26 cellular contexts compared by ENCODE assay signal in the genomic region with DNA sequence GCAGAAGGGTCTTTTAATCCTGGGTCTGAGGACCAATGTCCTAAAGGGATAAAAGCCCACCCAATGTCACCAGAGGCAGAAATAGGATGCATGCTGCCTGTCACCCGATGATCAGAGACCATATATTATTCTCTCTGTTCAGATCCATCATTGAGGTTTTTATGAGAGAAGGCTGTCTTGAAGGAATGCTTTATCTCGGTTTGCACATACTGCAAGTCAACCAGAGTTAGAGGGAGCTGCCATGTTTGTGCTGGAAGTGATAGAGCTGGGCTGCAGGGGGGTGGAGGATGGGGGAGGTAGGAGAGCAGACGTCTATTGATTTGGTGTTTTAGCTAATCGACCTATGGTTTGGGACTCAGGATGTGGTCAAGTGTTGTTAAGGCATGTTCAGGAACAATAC.
DNase-seq lines count a peak whose midpoint lies in the region; ATAC-seq, FAIRE-seq and TF ChIP-seq lines count a peak whose summit lies in the region.
"Had no signal": no experiment of that assay in that cellular context is flagged by ENCODE, and none has a peak within 500 bp of the region (broad histone marks: within the 10 kb centered on the region; RNA-seq: fewer than 3 reads in every experiment).

No MANE protein-coding gene starts in this region.

- no peak overlapping the region for H3K9ac ChIP-seq in astrocyte (ENCODE audit: low read length)
- no peak overlapping the region for H3K9ac ChIP-seq in neural progenitor cell
- H3K9ac ChIP-seq in Karpas-422 (ENCODE audit: low read length), result no peak overlapping the region
- H3K9ac ChIP-seq: BLaER1 treated with 17β-estradiol and CSF1 and Interleukin-3, amounts not matched to agents 10 nM and 100 nM; GM23248 had no signal

- CTCF ChIA-PET in RWPE1 (lab: Yijun Ruan, JAX), result interaction anchor here (0.7 kb wide), 1 partner anchor 809 kb away, joined by 9 read pairs; no protein-coding TSS in a partner anchor

- intact Hi-C loops in activated T-helper 2 cell treated with anti-CD3 and anti-CD28 coated beads, Interferon-gamma antibody, Interleukin-2, Interleukin-4, amounts not matched to agents 10 μg/mL and 5 μg/mL and 100 μg/mL, durations not matched to agents 14 hours and 24 hours and 36 hours (cut with micrococcal nuclease), result no loop called here

- no peak overlapping the region for H3K4me2 ChIP-seq in GM23338
- H3K4me2 ChIP-seq in astrocyte (ENCODE audit: low read length), result no peak overlapping the region
- H3K4me2 ChIP-seq in neural progenitor cell, result no peak overlapping the region
- H3K4me2 ChIP-seq in Karpas-422 (ENCODE audit: low read depth, low read length, poor library complexity, severe bottlenecking), result no peak overlapping the region
- H3K4me2 ChIP-seq: A549; BLaER1 treated with 17β-estradiol and CSF1 and Interleukin-3, amounts not matched to agents 10 nM and 100 nM had no signal

- no peaks in the 10 kb centered on the region for H3K9me2 ChIP-seq in GM23338 (ENCODE audit: insufficient read depth)
- H3K9me2 ChIP-seq in Karpas-422 (replicated peaks; ENCODE audit: insufficient read depth, low read length), result no peaks in the 10 kb centered on the region

- no peaks in the 10 kb centered on the region; the same call in 1 of the 3 replicates for H3K4me1 Mint-ChIP-seq in GM23338
- peaks cover 17% of the 10 kb centered on the region for H3K4me1 Mint-ChIP-seq in astrocyte (ENCODE audit: low read depth, unreplicated experiment)
- H3K4me1 Mint-ChIP-seq in neural progenitor cell, result peaks cover 16% of the 10 kb centered on the region
- no peaks in the 10 kb centered on the region for H3K4me1 Mint-ChIP-seq in activated T-helper 2 cell treated with anti-CD3 and anti-CD28 coated beads, Interferon-gamma antibody, Interleukin-2, Interleukin-4, amounts not matched to agents 10 μg/mL and 5 μg/mL and 100 μg/mL, durations not matched to agents 14 hours and 24 hours and 36 hours (ENCODE audit: low read depth)
- H3K4me1 Mint-ChIP-seq: CD14-positive monocyte; CD8-positive, alpha-beta memory T cell had no signal

- no peaks in the 10 kb centered on the region for H3K27me3 Mint-ChIP-seq in GM23338 (ENCODE audit: insufficient read depth, low read depth, poor library complexity)
- H3K27me3 Mint-ChIP-seq in astrocyte (ENCODE audit: low read depth, unreplicated experiment), result peaks cover 4% of the 10 kb centered on the region
- no peaks in the 10 kb centered on the region for H3K27me3 Mint-ChIP-seq in neural progenitor cell (ENCODE audit: insufficient read depth, low read depth)
- H3K27me3 Mint-ChIP-seq in activated T-helper 2 cell treated with anti-CD3 and anti-CD28 coated beads, Interferon-gamma antibody, Interleukin-2, Interleukin-4, amounts not matched to agents 10 μg/mL and 5 μg/mL and 100 μg/mL, durations not matched to agents 14 hours and 24 hours and 36 hours (ENCODE audit: low read depth), result peaks cover 6% of the 10 kb centered on the region

- H3K36me3 Mint-ChIP-seq in GM23338 (ENCODE audit: low read depth), result no peaks in the 10 kb centered on the region
- H3K36me3 Mint-ChIP-seq in astrocyte (ENCODE audit: low read depth, unreplicated experiment), result no peaks in the 10 kb centered on the region
- H3K36me3 Mint-ChIP-seq in neural progenitor cell, result no peaks in the 10 kb centered on the region
- H3K36me3 Mint-ChIP-seq in activated T-helper 2 cell treated with anti-CD3 and anti-CD28 coated beads, Interferon-gamma antibody, Interleukin-2, Interleukin-4, amounts not matched to agents 10 μg/mL and 5 μg/mL and 100 μg/mL, durations not matched to agents 14 hours and 24 hours and 36 hours (ENCODE audit: low read depth), result no peaks in the 10 kb centered on the region
- H3K36me3 Mint-ChIP-seq: CD14-positive monocyte; CD8-positive, alpha-beta memory T cell had no signal

- H2AFZ ChIP-seq in GM23338, result peak overlapping the region; percentile 8; the same call in 1 of the 2 replicates
- H2AFZ ChIP-seq in astrocyte (ENCODE audit: low read depth, low read length), result no peak overlapping the region
- H2AFZ ChIP-seq in neural progenitor cell (replicated peaks), result peak overlapping the region; percentile 21
- H2AFZ ChIP-seq in Karpas-422 (ENCODE audit: low read length), result no peak overlapping the region
- H2AFZ ChIP-seq: GM23248 had no signal

- H4K20me1 ChIP-seq in GM23338 (replicated peaks; ENCODE audit: insufficient read depth) (no peaks in the 10 kb centered on the region), astrocyte (ENCODE audit: insufficient read depth, low read length) (no peaks in the 10 kb centered on the region), neural progenitor cell (ENCODE audit: low read depth) (no peaks in the 10 kb centered on the region), Karpas-422 (ENCODE audit: insufficient read depth, low read depth, low read length) (no peaks in the 10 kb centered on the region)
- H4K20me1 ChIP-seq: BLaER1 treated with 17β-estradiol and CSF1 and Interleukin-3, amounts not matched to agents 10 nM and 100 nM had no signal

- no peaks in the 10 kb centered on the region for H3K36me3 ChIP-seq in GM23338 (ENCODE audit: insufficient read depth)
- no peaks in the 10 kb centered on the region for H3K36me3 ChIP-seq in astrocyte (ENCODE audit: insufficient read depth, low read length)
- H3K36me3 ChIP-seq in neural progenitor cell, result no peaks in the 10 kb centered on the region
- H3K36me3 ChIP-seq in Karpas-422 (ENCODE audit: insufficient read depth, low read length), result no peaks in the 10 kb centered on the region
- H3K36me3 ChIP-seq: BE2C; BLaER1 treated with 17β-estradiol and CSF1 and Interleukin-3, amounts not matched to agents 10 nM and 100 nM had no signal

- no peaks in the 10 kb centered on the region for H3K79me2 ChIP-seq in GM23338 (replicated peaks; ENCODE audit: insufficient read depth)
- H3K79me2 ChIP-seq in astrocyte (ENCODE audit: insufficient read depth, low read length), result no peaks in the 10 kb centered on the region
- H3K79me2 ChIP-seq in neural progenitor cell (ENCODE audit: low read depth), result no peaks in the 10 kb centered on the region
- H3K79me2 ChIP-seq in Karpas-422 (ENCODE audit: low read length), result no peaks in the 10 kb centered on the region

- H3K27me3 ChIP-seq in GM23338 (ENCODE audit: insufficient read depth) (no peaks in the 10 kb centered on the region), astrocyte (ENCODE audit: insufficient read depth, low read length) (no peaks in the 10 kb centered on the region), neural progenitor cell (no peaks in the 10 kb centered on the region), Karpas-422 (ENCODE audit: low read length) (no peaks in the 10 kb centered on the region)
- H3K27me3 ChIP-seq: BLaER1 treated with 17β-estradiol and CSF1 and Interleukin-3, amounts not matched to agents 10 nM and 100 nM had no signal

- ATAC-seq in GM23338, result no peak
- ATAC-seq: A549, GM12878 had no signal

- H3K9me3 Mint-ChIP-seq in GM23338 (no peaks in the 10 kb centered on the region), astrocyte (ENCODE audit: unreplicated experiment) (no peaks in the 10 kb centered on the region), neural progenitor cell (no peaks in the 10 kb centered on the region)
- no peaks in the 10 kb centered on the region for H3K9me3 Mint-ChIP-seq in activated T-helper 2 cell treated with anti-CD3 and anti-CD28 coated beads, Interferon-gamma antibody, Interleukin-2, Interleukin-4, amounts not matched to agents 10 μg/mL and 5 μg/mL and 100 μg/mL, durations not matched to agents 14 hours and 24 hours and 36 hours
- H3K9me3 Mint-ChIP-seq: CD14-positive monocyte; CD4-positive, alpha-beta T cell had no signal

- H3K9me3 ChIP-seq in astrocyte (ENCODE audit: insufficient read depth, low read depth, low read length) (no peaks in the 10 kb centered on the region), neural progenitor cell (ENCODE audit: low read depth) (no peaks in the 10 kb centered on the region), Karpas-422 (ENCODE audit: low read length) (no peaks in the 10 kb centered on the region)
- H3K9me3 ChIP-seq: A549; BE2C; BLaER1 treated with 17β-estradiol and CSF1 and Interleukin-3, amounts not matched to agents 10 nM and 100 nM had no signal

- FAIRE-seq in HTR-8/SVneo (lab: Jason Lieb, UNC) (peak; percentile 23), astrocyte (lab: Jason Lieb, UNC) (no peak)
- FAIRE-seq: A549, D721Med, GM12878, GM19239 had no signal

- H3F3A ChIP-seq in GM23338 (replicated peaks; ENCODE audit: low read depth) (no peaks in the 10 kb centered on the region), neural progenitor cell (ENCODE audit: low read depth) (no peaks in the 10 kb centered on the region)

- no peak overlapping the region for H3K27ac Mint-ChIP-seq in GM23338
- no peak overlapping the region for H3K27ac Mint-ChIP-seq in astrocyte (ENCODE audit: unreplicated experiment)
- no peak overlapping the region for H3K27ac Mint-ChIP-seq in neural progenitor cell
- H3K27ac Mint-ChIP-seq in activated T-helper 2 cell treated with anti-CD3 and anti-CD28 coated beads, Interferon-gamma antibody, Interleukin-2, Interleukin-4, amounts not matched to agents 10 μg/mL and 5 μg/mL and 100 μg/mL, durations not matched to agents 14 hours and 24 hours and 36 hours, result no peak overlapping the region
- H3K27ac Mint-ChIP-seq: CD14-positive monocyte; CD4-positive, alpha-beta T cell; CD8-positive, alpha-beta memory T cell had no signal

- H3K4me3 Mint-ChIP-seq in GM23338 (no peak overlapping the region), astrocyte (ENCODE audit: unreplicated experiment) (peak overlapping the region; percentile 20), neural progenitor cell (no peak overlapping the region)
- H3K4me3 Mint-ChIP-seq in activated T-helper 2 cell treated with anti-CD3 and anti-CD28 coated beads, Interferon-gamma antibody, Interleukin-2, Interleukin-4, amounts not matched to agents 10 μg/mL and 5 μg/mL and 100 μg/mL, durations not matched to agents 14 hours and 24 hours and 36 hours (ENCODE audit: low read depth), result no peak overlapping the region
- H3K4me3 Mint-ChIP-seq: CD14-positive monocyte; CD4-positive, alpha-beta T cell; CD8-positive, alpha-beta memory T cell had no signal

- DNase-seq in GM23338 (ENCODE audit: low spot score), result no peak
- no peak for DNase-seq in HTR-8/SVneo (ENCODE audit: insufficient read length, low spot score)
- DNase-seq in astrocyte (ENCODE audit: low read depth), result no peak
- DNase-seq in neural progenitor cell (ENCODE audit: low spot score), result no peak
- no peak for DNase-seq in RWPE1 (ENCODE audit: low spot score)
- no peak for DNase-seq in activated T-helper 2 cell treated with anti-CD3 and anti-CD28 coated beads, Interferon-gamma antibody, Interleukin-2, Interleukin-4, amounts not matched to agents 10 μg/mL and 5 μg/mL and 100 μg/mL, durations not matched to agents 14 hours and 24 hours and 36 hours (ENCODE audit: low spot score)
- no peak for DNase-seq in Karpas-422
- DNase-seq: 8988T; ACHN; AML-193; BE2C; CD4-positive, alpha-beta T cell; CD8-positive, alpha-beta memory T cell; DMS 273 treated with DMSO at 0.1 percent for 48 hours; DMS79; EL; GDM1; GM23248; H7; HCEC 1CT had no signal

- H3K4me1 ChIP-seq in GM23338 (ENCODE audit: insufficient read depth) (no peaks in the 10 kb centered on the region), astrocyte (ENCODE audit: insufficient read depth, low read length) (no peaks in the 10 kb centered on the region), neural progenitor cell (peaks cover 8% of the 10 kb centered on the region), Karpas-422 (ENCODE audit: low read length) (no peaks in the 10 kb centered on the region)
- H3K4me1 ChIP-seq: A549; BE2C; BLaER1 treated with 17β-estradiol and CSF1 and Interleukin-3, amounts not matched to agents 10 nM and 100 nM had no signal

- POLR2A ChIA-PET in RWPE1 (lab: Yijun Ruan, JAX; ENCODE audit: low non-redundant PET), result no interaction called here

- H3K4me3 ChIP-seq in GM23338 (no peak overlapping the region), astrocyte (ENCODE audit: insufficient read depth, low read depth, low read length) (no peak overlapping the region), neural progenitor cell (no peak overlapping the region), Karpas-422 (ENCODE audit: low read length) (no peak overlapping the region)
- H3K4me3 ChIP-seq: A549; BLaER1 treated with 17β-estradiol and CSF1 and Interleukin-3, amounts not matched to agents 10 nM and 100 nM; GM12878; GM23248 had no signal

- H3K27ac ChIP-seq in GM23338 (ENCODE audit: low read depth) (no peak overlapping the region), astrocyte (ENCODE audit: low read depth, low read length) (no peak overlapping the region), neural progenitor cell (no peak overlapping the region), RWPE1 (no peak overlapping the region), Karpas-422 (ENCODE audit: low read length) (no peak overlapping the region)
- H3K27ac ChIP-seq: A549; BLaER1 treated with 17β-estradiol and CSF1 and Interleukin-3, amounts not matched to agents 10 nM and 100 nM; GM23248 had no signal

- TF ChIP-seq CTCF in GM23338 (conservative IDR thresholded peaks at IDR 0.05; ENCODE audit: low read depth in 2 of 2) (no peak), astrocyte (IDR thresholded peaks at IDR 0.05; ENCODE audit: insufficient read depth, low read depth, low read length) (no peak), neural progenitor cell (IDR thresholded peaks at IDR 0.05) (no peak), RWPE1 (conservative IDR thresholded peaks at IDR 0.05; ENCODE audit: low read depth) (no peak)

Comparison
In these comparisons a context has a peak if more than half of its experiments do, and no peak if none do; other contexts are left out.
1. H2AFZ ChIP-seq: peak in GM23338 (single experiment) and neural progenitor cell (single experiment); none in astrocyte (single experiment) and Karpas-422 (single experiment).